Comparison of ENCODE assay signal across 12 cellular contexts in the genomic region with DNA sequence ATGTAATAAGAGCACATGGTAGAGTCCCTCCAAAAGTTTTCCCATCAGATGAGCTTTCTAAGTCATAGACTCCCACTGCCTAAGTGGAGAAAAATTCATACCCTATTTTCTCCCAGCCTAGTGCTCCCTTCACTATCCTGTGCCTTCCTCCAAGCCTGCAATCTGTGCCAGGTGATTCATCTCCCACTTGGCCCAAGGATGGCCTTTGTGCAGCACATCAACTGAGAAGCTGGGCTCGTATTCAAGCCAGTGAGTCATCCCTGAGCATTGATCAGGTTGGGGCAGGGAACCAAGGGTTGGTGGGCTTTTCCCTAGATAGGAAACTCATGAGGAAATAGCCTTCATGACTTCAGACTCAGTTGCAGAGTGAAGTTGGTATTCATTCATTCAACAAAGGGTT.
DNase-seq lines count a peak whose midpoint lies in the region; ATAC-seq, FAIRE-seq and TF ChIP-seq lines count a peak whose summit lies in the region.
"Had no signal": no experiment of that assay in that cellular context is flagged by ENCODE, and none has a peak within 500 bp of the region (broad histone marks: within the 10 kb centered on the region; RNA-seq: fewer than 3 reads in every experiment).

No MANE protein-coding gene starts in this region.

- no peaks in the 10 kb centered on the region for H3K9me3 ChIP-seq in MG63
- H3K9me3 ChIP-seq in mammary epithelial cell (replicated peaks; ENCODE audit: insufficient read depth, low read length) = no peaks in the 10 kb centered on the region
- H3K9me3 ChIP-seq in keratinocyte (ENCODE audit: control insufficient read depth, low read depth, low read length) = no peaks in the 10 kb centered on the region

- H3K4me1 ChIP-seq in mammary epithelial cell (ENCODE audit: insufficient read depth, low read length) = peaks cover 12% of the 10 kb centered on the region
- peaks cover 7% of the 10 kb centered on the region for H3K4me1 ChIP-seq in keratinocyte (ENCODE audit: control insufficient read depth, extremely low read depth, insufficient read depth, low read length)
- H3K4me1 ChIP-seq: parathyroid adenoma had no signal

- BruUV-seq in mammary epithelial cell (replicated peaks; lab: Mats Ljungman, UMichigan) = no TSS peak

- FAIRE-seq in keratinocyte (lab: Jason Lieb, UNC) = peak; percentile 91

- CTCF ChIA-PET in mammary epithelial cell (lab: Charles Lee; ENCODE audit: low non-redundant PET) = no interaction called here

- no peak overlapping the region for H3K27ac Mint-ChIP-seq in chondrocyte (ENCODE audit: unreplicated experiment)
- no peak overlapping the region for H3K27ac Mint-ChIP-seq in natural killer cell treated with Interleukin-12 subunit alpha and Interleukin-12 subunit beta and Interleukin-15 and Interleukin-18, amount 100 ng/mL, for 72 hours

- H3K27ac ChIP-seq in mammary epithelial cell (ENCODE audit: insufficient read depth, low read depth, low read length) (no peak overlapping the region), keratinocyte (ENCODE audit: control insufficient read depth, insufficient read depth, low read length) (no peak overlapping the region)
- H3K27ac ChIP-seq: parathyroid adenoma had no signal

- H2AFZ ChIP-seq in mammary epithelial cell (ENCODE audit: low read depth, low read length) (no peak overlapping the region), keratinocyte (ENCODE audit: control insufficient read depth, low read length) (no peak overlapping the region)
- H2AFZ ChIP-seq: parathyroid adenoma had no signal

- no peak for TF ChIP-seq CTCF in mammary epithelial cell (conservative IDR thresholded peaks at IDR 0.05 in 1 of 2, IDR thresholded peaks at IDR 0.05 in 1 of 2; ENCODE audit: extremely low read depth in 1 of 2, insufficient read depth in 1 of 2, low read depth in 1 of 2, low read length in 2 of 2)
- no peak for TF ChIP-seq CTCF in keratinocyte (optimal IDR thresholded peaks at IDR 0.05 in 1 of 3, IDR thresholded peaks at IDR 0.05 in 1 of 3, conservative IDR thresholded peaks at IDR 0.05 in 1 of 3; ENCODE audit: extremely low read depth in 1 of 3, insufficient read depth in 2 of 3, low read length in 3 of 3)
- TF ChIP-seq CTCF in chondrocyte (IDR thresholded peaks at IDR 0.05) = no peak

- no peak overlapping the region for H3K4me2 ChIP-seq in mammary epithelial cell (ENCODE audit: insufficient read depth, low read depth, low read length)
- H3K4me2 ChIP-seq in keratinocyte (ENCODE audit: control insufficient read depth, extremely low read depth, insufficient read depth, low read depth, low read length) = no peak overlapping the region

- H4K20me1 ChIP-seq in mammary epithelial cell (ENCODE audit: insufficient read depth, low read length) = no peaks in the 10 kb centered on the region
- no peaks in the 10 kb centered on the region for H4K20me1 ChIP-seq in keratinocyte (ENCODE audit: control insufficient read depth, extremely low read depth, insufficient read depth, low read length)

- 0% methylated on average over 1 of the region's 1 CpG for WGBS in mammary epithelial cell (ENCODE audit: low coverage, missing lambda C conversion rate)

- dilution Hi-C loops in mammary epithelial cell (cut with HindIII; ENCODE audit: low sequenced_read_pairs) = no loop called here
- dilution Hi-C loops in keratinocyte (cut with MboI; ENCODE audit: extremely low pct_ligation_motif_present, low sequenced_read_pairs) = no loop called here

- no peaks in the 10 kb centered on the region for H3K4me1 Mint-ChIP-seq in chondrocyte (ENCODE audit: low read depth)
- H3K4me1 Mint-ChIP-seq in natural killer cell treated with Interleukin-12 subunit alpha and Interleukin-12 subunit beta and Interleukin-15 and Interleukin-18, amount 100 ng/mL, for 72 hours (ENCODE audit: low read depth in 2 of 2) = no peaks in the 10 kb centered on the region

- H3K36me3 Mint-ChIP-seq in chondrocyte (ENCODE audit: low read depth) = peaks cover 5% of the 10 kb centered on the region
- peaks cover 5% of the 10 kb centered on the region for H3K36me3 Mint-ChIP-seq in natural killer cell treated with Interleukin-12 subunit alpha and Interleukin-12 subunit beta and Interleukin-15 and Interleukin-18, amount 100 ng/mL, for 72 hours

- peaks cover 8% of the 10 kb centered on the region for H3K9me3 Mint-ChIP-seq in chondrocyte (ENCODE audit: low read depth)
- H3K9me3 Mint-ChIP-seq in natural killer cell treated with Interleukin-12 subunit alpha and Interleukin-12 subunit beta and Interleukin-15 and Interleukin-18, amount 100 ng/mL, for 72 hours = no peaks in the 10 kb centered on the region

- no peak for ATAC-seq in natural killer cell treated with Interleukin-12 subunit alpha and Interleukin-12 subunit beta and Interleukin-15 and Interleukin-18, amount 100 ng/mL, for 72 hours

- DNase-seq in AG08396 (ENCODE audit: low spot score) = peak; percentile 59
- DNase-seq in MG63 = peak; percentile 97
- DNase-seq in mammary epithelial cell = peak; percentile 79
- peak; percentile 23 for DNase-seq in keratinocyte (ENCODE audit: low read depth, low spot score)
- no peak for DNase-seq in chondrocyte (ENCODE audit: low spot score)
- no peak for DNase-seq in NCI-H2171 treated with DMSO at 0.1 percent for 48 hours (lab: John Stamatoyannopoulos, UW)
- DNase-seq in stimulated activated naive CD4-positive, alpha-beta T cell (lab: John Stamatoyannopoulos, UW) = no peak
- no peak for DNase-seq in natural killer cell treated with Interleukin-12 subunit alpha and Interleukin-12 subunit beta and Interleukin-15 and Interleukin-18, amount 100 ng/mL, for 72 hours (ENCODE audit: low spot score)
- DNase-seq: NCI-H146, NCI-H69, trophoblast cell had no signal

- H3K4me3 ChIP-seq in MG63 = no peak overlapping the region
- H3K4me3 ChIP-seq in mammary epithelial cell (replicated peaks in 1 of 3; ENCODE audit: insufficient read depth in 1 of 3, low read depth in 2 of 3, low read length in 3 of 3) = no peak overlapping the region
- H3K4me3 ChIP-seq in keratinocyte (ENCODE audit: control insufficient read depth in 2 of 3, extremely low read depth in 1 of 3, insufficient read depth in 2 of 3, low read depth in 1 of 3, low read length in 3 of 3) = no peak overlapping the region

- in situ Hi-C loops in mammary epithelial cell (cut with MboI; ENCODE audit: low sequenced_read_pairs in 2 of 2) = no loop called here

- H3K79me2 ChIP-seq in mammary epithelial cell (ENCODE audit: insufficient read depth, low read length) (no peaks in the 10 kb centered on the region), keratinocyte (ENCODE audit: control insufficient read depth, insufficient read depth, low read length) (no peaks in the 10 kb centered on the region)
- H3K79me2 ChIP-seq: parathyroid adenoma had no signal

- no peaks in the 10 kb centered on the region for H3K9me1 ChIP-seq in keratinocyte (ENCODE audit: control insufficient read depth, extremely low read depth, insufficient read depth, low read length)

- H3K36me3 ChIP-seq in MG63 (no peaks in the 10 kb centered on the region), mammary epithelial cell (ENCODE audit: insufficient read depth, low read length) (no peaks in the 10 kb centered on the region), keratinocyte (ENCODE audit: control insufficient read depth in 2 of 2, extremely low read depth in 1 of 2, insufficient read depth in 2 of 2, low read length in 2 of 2) (no peaks in the 10 kb centered on the region)

- intact Hi-C loops in mammary epithelial cell (cut with micrococcal nuclease) = no loop called here

- H3K4me3 Mint-ChIP-seq in chondrocyte (ENCODE audit: unreplicated experiment) = no peak overlapping the region
- no peak overlapping the region for H3K4me3 Mint-ChIP-seq in natural killer cell treated with Interleukin-12 subunit alpha and Interleukin-12 subunit beta and Interleukin-15 and Interleukin-18, amount 100 ng/mL, for 72 hours

- H3K27me3 ChIP-seq in MG63 (no peaks in the 10 kb centered on the region), mammary epithelial cell (ENCODE audit: insufficient read depth, low read length) (no peaks in the 10 kb centered on the region), keratinocyte (ENCODE audit: control insufficient read depth, extremely low read depth, insufficient read depth, low read length) (no peaks in the 10 kb centered on the region)

- H3K9ac ChIP-seq in mammary epithelial cell (ENCODE audit: insufficient read depth, low read length) = no peak overlapping the region
- H3K9ac ChIP-seq in keratinocyte (ENCODE audit: control insufficient read depth, extremely low read depth, insufficient read depth, low read length) = no peak overlapping the region
- H3K9ac ChIP-seq: parathyroid adenoma had no signal

- no peaks in the 10 kb centered on the region for H3K27me3 Mint-ChIP-seq in chondrocyte (ENCODE audit: low read depth)
- no peaks in the 10 kb centered on the region for H3K27me3 Mint-ChIP-seq in natural killer cell treated with Interleukin-12 subunit alpha and Interleukin-12 subunit beta and Interleukin-15 and Interleukin-18, amount 100 ng/mL, for 72 hours

Comparison
In these comparisons a context has a peak if more than half of its experiments do, and no peak if none do; other contexts are left out.
1. DNase-seq: peak in AG08396 (single experiment), MG63 (single experiment), mammary epithelial cell (single experiment) and keratinocyte (single experiment); none in chondrocyte (single experiment), NCI-H2171 treated with DMSO at 0.1 percent for 48 hours (single experiment), stimulated activated naive CD4-positive, alpha-beta T cell (0 of 6) and natural killer cell treated with Interleukin-12 subunit alpha and Interleukin-12 subunit beta and Interleukin-15 and Interleukin-18, amount 100 ng/mL, for 72 hours (single experiment).